ENCODE assay signal across 8 cellular contexts in genomic region chr6:44058617-44059358, GRCh38.
A peak's percentile ranks its signal among the peaks of the same experiment; 100 is the strongest.
DNase-seq lines count a peak whose midpoint lies in the region; ATAC-seq and TF ChIP-seq lines count a peak whose summit lies in the region.

No MANE protein-coding gene starts in this region.

- no peak overlapping the region for H3K27ac Mint-ChIP-seq in activated CD4-positive, alpha-beta memory T cell treated with anti-CD3 and anti-CD28 coated beads for 36 hours
- no peak overlapping the region for H3K27ac Mint-ChIP-seq in neural progenitor cell

- H3F3A ChIP-seq in neural progenitor cell (ENCODE audit: low read depth), result no peaks in the 10 kb centered on the region

- H3K4me3 ChIP-seq in cardiac muscle cell (no peak overlapping the region), skeletal muscle satellite cell (ENCODE audit: low read length) (peak overlapping the region; percentile 16), neural progenitor cell (no peak overlapping the region)
- no peak overlapping the region for H3K4me3 ChIP-seq in effector memory CD4-positive, alpha-beta T cell (ENCODE audit: insufficient read depth, low read depth, low read length, poor library complexity, severe bottlenecking)

- no peaks in the 10 kb centered on the region for H3K79me2 ChIP-seq in neural progenitor cell (ENCODE audit: low read depth)

- H3K36me3 ChIP-seq in cardiac muscle cell (no peaks in the 10 kb centered on the region), skeletal muscle satellite cell (ENCODE audit: insufficient read depth, low read length) (no peaks in the 10 kb centered on the region), neural progenitor cell (no peaks in the 10 kb centered on the region)
- no peaks in the 10 kb centered on the region for H3K36me3 ChIP-seq in effector memory CD4-positive, alpha-beta T cell (ENCODE audit: control insufficient read depth, insufficient read depth, low read length)

- TF ChIP-seq CTCF in cardiac muscle cell (IDR thresholded peaks at IDR 0.05; ENCODE audit: low read depth, low read length), result no peak
- no peak for TF ChIP-seq CTCF in neural progenitor cell (IDR thresholded peaks at IDR 0.05)

- H3K4me1 ChIP-seq in cardiac muscle cell (ENCODE audit: low read depth) (peaks cover 16% of the 10 kb centered on the region), skeletal muscle satellite cell (ENCODE audit: control insufficient read depth, insufficient read depth, low read length) (peaks cover 76% of the 10 kb centered on the region), neural progenitor cell (no peaks in the 10 kb centered on the region)
- no peaks in the 10 kb centered on the region for H3K4me1 ChIP-seq in effector memory CD4-positive, alpha-beta T cell (ENCODE audit: control insufficient read depth, insufficient read depth, low read length, poor library complexity, severe bottlenecking)

- no peaks in the 10 kb centered on the region for H4K20me1 ChIP-seq in neural progenitor cell (ENCODE audit: low read depth)

- peak overlapping the region; percentile 68 for H3K9ac ChIP-seq in skeletal muscle satellite cell (ENCODE audit: low read depth, low read length)
- no peak overlapping the region for H3K9ac ChIP-seq in neural progenitor cell

- H3K27ac ChIP-seq in cardiac muscle cell (peak overlapping the region; percentile 4), neural progenitor cell (no peak overlapping the region)
- no peak overlapping the region for H3K27ac ChIP-seq in effector memory CD4-positive, alpha-beta T cell (ENCODE audit: insufficient read depth, low read length, poor library complexity, severe bottlenecking)

- H3K9me3 ChIP-seq in cardiac muscle cell (ENCODE audit: low read depth) (no peaks in the 10 kb centered on the region), skeletal muscle satellite cell (replicated peaks; ENCODE audit: low read length) (no peaks in the 10 kb centered on the region), neural progenitor cell (ENCODE audit: low read depth) (no peaks in the 10 kb centered on the region)
- no peaks in the 10 kb centered on the region for H3K9me3 ChIP-seq in effector memory CD4-positive, alpha-beta T cell (ENCODE audit: control insufficient read depth, low read length)

- POLR2A ChIA-PET in activated CD4-positive, alpha-beta memory T cell treated with anti-CD3 and anti-CD28 coated beads for 36 hours (lab: Charles Lee), result interaction anchor here (0.6 kb wide), 1 partner anchor 100 kb away, joined by 3 read pairs; no protein-coding TSS in a partner anchor

- peaks cover 4% of the 10 kb centered on the region for H3K27me3 Mint-ChIP-seq in activated CD4-positive, alpha-beta memory T cell treated with anti-CD3 and anti-CD28 coated beads for 36 hours
- H3K27me3 Mint-ChIP-seq in neural progenitor cell (ENCODE audit: insufficient read depth, low read depth), result peaks cover 8% of the 10 kb centered on the region

- peak; percentile 59 for ATAC-seq in HG02763 (IDR thresholded peaks at IDR 0.05; ENCODE audit: unreplicated experiment)
- ATAC-seq in GM21360 (IDR thresholded peaks at IDR 0.05; ENCODE audit: unreplicated experiment), result no peak

- no peak overlapping the region for H3K4me3 Mint-ChIP-seq in activated CD4-positive, alpha-beta memory T cell treated with anti-CD3 and anti-CD28 coated beads for 36 hours
- no peak overlapping the region for H3K4me3 Mint-ChIP-seq in neural progenitor cell

- CTCF ChIA-PET in activated CD4-positive, alpha-beta memory T cell treated with anti-CD3 and anti-CD28 coated beads for 36 hours (lab: Charles Lee), result interaction anchor here (1.3 kb wide), 1 partner anchor 20 kb away, joined by 3 read pairs; no protein-coding TSS in a partner anchor

- H3K9me3 Mint-ChIP-seq in activated CD4-positive, alpha-beta memory T cell treated with anti-CD3 and anti-CD28 coated beads for 36 hours, result peaks cover 9% of the 10 kb centered on the region
- peaks cover 3% of the 10 kb centered on the region for H3K9me3 Mint-ChIP-seq in neural progenitor cell

- no peaks in the 10 kb centered on the region for H3K27me3 ChIP-seq in cardiac muscle cell
- no peaks in the 10 kb centered on the region for H3K27me3 ChIP-seq in skeletal muscle satellite cell (ENCODE audit: control insufficient read depth, insufficient read depth, low read length)
- no peaks in the 10 kb centered on the region for H3K27me3 ChIP-seq in effector memory CD4-positive, alpha-beta T cell (replicated peaks; ENCODE audit: control insufficient read depth, insufficient read depth, low read length, poor library complexity, severe bottlenecking)
- no peaks in the 10 kb centered on the region for H3K27me3 ChIP-seq in neural progenitor cell

- intact Hi-C loops in activated CD4-positive, alpha-beta memory T cell treated with anti-CD3 and anti-CD28 coated beads for 36 hours (cut with micrococcal nuclease), result no loop called here

- H3K4me2 ChIP-seq in skeletal muscle satellite cell (ENCODE audit: low read length) (peak overlapping the region; percentile 63), neural progenitor cell (no peak overlapping the region)

- H3K36me3 Mint-ChIP-seq in activated CD4-positive, alpha-beta memory T cell treated with anti-CD3 and anti-CD28 coated beads for 36 hours, result no peaks in the 10 kb centered on the region
- no peaks in the 10 kb centered on the region for H3K36me3 Mint-ChIP-seq in neural progenitor cell

- peak; percentile 95 for DNase-seq in GM04504 (ENCODE audit: low read depth)
- DNase-seq in activated CD4-positive, alpha-beta memory T cell treated with anti-CD3 and anti-CD28 coated beads for 36 hours, result peak; percentile 47
- DNase-seq in cardiac muscle cell (ENCODE audit: low read depth in 1 of 2, low spot score in 1 of 2), result peak in 1 of 2 donors; percentile 99
- no peak for DNase-seq in effector memory CD4-positive, alpha-beta T cell
- DNase-seq in neural progenitor cell (ENCODE audit: low spot score), result no peak

- peaks cover 5% of the 10 kb centered on the region for H3K4me1 Mint-ChIP-seq in activated CD4-positive, alpha-beta memory T cell treated with anti-CD3 and anti-CD28 coated beads for 36 hours (ENCODE audit: low read depth)
- H3K4me1 Mint-ChIP-seq in neural progenitor cell, result peaks cover 23% of the 10 kb centered on the region

- no peak overlapping the region for H2AFZ ChIP-seq in neural progenitor cell (replicated peaks)

Comparison
In these comparisons a context has a peak if more than half of its experiments do, and no peak if none do; other contexts are left out.
1. DNase-seq: peak in GM04504 (single experiment) and activated CD4-positive, alpha-beta memory T cell treated with anti-CD3 and anti-CD28 coated beads for 36 hours (single experiment); none in effector memory CD4-positive, alpha-beta T cell (0 of 3) and neural progenitor cell (single experiment).